ENCODE assay signal across 10 cellular contexts in the genomic region with DNA sequence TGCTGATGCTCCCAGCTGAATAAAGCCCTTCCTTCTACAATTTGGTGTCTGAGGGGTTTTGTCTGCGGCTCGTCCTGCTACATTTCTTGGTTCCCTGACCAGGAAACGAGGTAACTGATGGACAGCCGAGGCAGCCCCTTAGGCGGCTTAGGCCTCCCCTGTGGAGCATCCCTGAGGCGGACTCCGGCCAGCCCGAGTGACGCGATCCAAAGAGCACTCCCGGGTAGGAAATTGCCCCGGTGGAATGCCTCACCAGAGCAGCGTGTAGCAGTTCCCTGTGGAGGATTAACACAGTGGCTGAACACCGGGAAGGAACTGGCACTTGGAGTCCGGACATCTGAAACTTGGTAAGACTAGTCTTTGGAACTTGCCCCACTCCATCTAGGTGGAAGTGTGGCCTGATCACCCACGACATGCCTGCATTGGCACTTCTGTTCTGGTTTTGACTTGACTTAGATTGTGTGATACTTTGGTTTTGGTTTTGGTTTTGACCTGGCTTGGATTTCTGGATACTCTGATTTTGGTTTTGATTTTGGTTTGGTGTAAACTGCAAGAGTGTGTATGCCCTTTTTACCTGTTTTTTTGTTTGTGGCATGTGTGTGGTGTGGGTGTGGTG. TPM values are rescaled to one million over a fixed set of nuclear protein-coding genes. Genes with fewer than 3 reads are reported as not detected.
DNase-seq lines count a peak whose midpoint lies in the region; ATAC-seq, FAIRE-seq and TF ChIP-seq lines count a peak whose summit lies in the region.
"Not testable (repeated sequence)": the region's sequence is repeated elsewhere in the genome, so short reads cannot be mapped to it uniquely, and the experiment has no call there.
"Had no signal": no experiment of that assay in that cellular context is flagged by ENCODE, and none has a peak within 500 bp of the region (broad histone marks: within the 10 kb centered on the region; RNA-seq: fewer than 3 reads in every experiment).

A gene with protein sequence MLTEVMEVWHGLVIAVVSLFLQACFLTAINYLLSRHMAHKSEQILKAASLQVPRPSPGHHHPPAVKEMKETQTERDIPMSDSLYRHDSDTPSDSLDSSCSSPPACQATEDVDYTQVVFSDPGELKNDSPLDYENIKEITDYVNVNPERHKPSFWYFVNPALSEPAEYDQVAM (plus strand): TSS at position 255 of the 616 bp plus-strand sequence. CDS start 44,656 bp downstream, outside the sequence.

- H3K4me1 ChIP-seq in astrocyte (ENCODE audit: insufficient read depth, low read length), result not testable (repeated sequence)

- peaks cover 38% of the 10 kb centered on the region for H3K4me1 Mint-ChIP-seq in activated CD4-positive, alpha-beta memory T cell treated with anti-CD3 and anti-CD28 coated beads, Interleukin-2, amount 10 ng/mL, durations not matched to agents 7 days and 5 days
- H3K4me1 Mint-ChIP-seq in astrocyte (ENCODE audit: low read depth, unreplicated experiment), result not testable (repeated sequence)
- peaks cover 84% of the 10 kb centered on the region for H3K4me1 Mint-ChIP-seq in stimulated activated memory B cell treated with anti-CD40 and anti-IgM and Interleukin-4, amounts not matched to agents 10 μg/mL and 1 μg/mL and 100 μg/mL, for 72 hours

- not testable (repeated sequence) for TF ChIP-seq CTCF in astrocyte (IDR thresholded peaks at IDR 0.05; ENCODE audit: insufficient read depth, low read depth, low read length)

- H3K27ac ChIP-seq in astrocyte (ENCODE audit: low read depth, low read length), result not testable (repeated sequence)

- not testable (repeated sequence) for H3K9me3 ChIP-seq in astrocyte (ENCODE audit: insufficient read depth, low read depth, low read length)

- DNase-seq in CD1c-positive myeloid dendritic cell (ENCODE audit: extremely low spot score) (peak; percentile 70), RPMI7951 (ENCODE audit: low read depth) (peak; percentile 19), iris pigment epithelial cell (ENCODE audit: low read depth) (peak; percentile 38), mucosa of gallbladder (ENCODE audit: low spot score) (peak; percentile 17)
- DNase-seq in activated CD4-positive, alpha-beta memory T cell treated with anti-CD3 and anti-CD28 coated beads, Interleukin-2, amount 10 ng/mL, durations not matched to agents 7 days and 5 days, result peak; percentile 46
- not testable (repeated sequence) for DNase-seq in astrocyte (ENCODE audit: low read depth)

- not testable (repeated sequence) for FAIRE-seq in astrocyte (lab: Jason Lieb, UNC)

- peak within 1 kb of the TSS; percentile 2 for H3K4me3 Mint-ChIP-seq in activated CD4-positive, alpha-beta memory T cell treated with anti-CD3 and anti-CD28 coated beads, Interleukin-2, amount 10 ng/mL, durations not matched to agents 7 days and 5 days
- H3K4me3 Mint-ChIP-seq in astrocyte (ENCODE audit: unreplicated experiment), result not testable (repeated sequence)
- H3K4me3 Mint-ChIP-seq in stimulated activated memory B cell treated with anti-CD40 and anti-IgM and Interleukin-4, amounts not matched to agents 10 μg/mL and 1 μg/mL and 100 μg/mL, for 72 hours, result peak within 1 kb of the TSS; percentile 84

- H3K36me3 Mint-ChIP-seq in activated CD4-positive, alpha-beta memory T cell treated with anti-CD3 and anti-CD28 coated beads, Interleukin-2, amount 10 ng/mL, durations not matched to agents 7 days and 5 days (ENCODE audit: low read depth); astrocyte (ENCODE audit: low read depth, unreplicated experiment): not testable (repeated sequence)
- H3K36me3 Mint-ChIP-seq in stimulated activated memory B cell treated with anti-CD40 and anti-IgM and Interleukin-4, amounts not matched to agents 10 μg/mL and 1 μg/mL and 100 μg/mL, for 72 hours, result peaks cover 52% of the 10 kb centered on the region

- not testable (repeated sequence) for H3K4me2 ChIP-seq in astrocyte (ENCODE audit: low read length)

- H3K36me3 ChIP-seq in astrocyte (ENCODE audit: insufficient read depth, low read length), result not testable (repeated sequence)

- not testable (repeated sequence) for H3K27me3 Mint-ChIP-seq in activated CD4-positive, alpha-beta memory T cell treated with anti-CD3 and anti-CD28 coated beads, Interleukin-2, amount 10 ng/mL, durations not matched to agents 7 days and 5 days; stimulated activated memory B cell treated with anti-CD40 and anti-IgM and Interleukin-4, amounts not matched to agents 10 μg/mL and 1 μg/mL and 100 μg/mL, for 72 hours
- peaks cover 13% of the 10 kb centered on the region for H3K27me3 Mint-ChIP-seq in astrocyte (ENCODE audit: low read depth, unreplicated experiment)

- not testable (repeated sequence) for H3K9me3 Mint-ChIP-seq in activated CD4-positive, alpha-beta memory T cell treated with anti-CD3 and anti-CD28 coated beads, Interleukin-2, amount 10 ng/mL, durations not matched to agents 7 days and 5 days; astrocyte (ENCODE audit: unreplicated experiment); stimulated activated memory B cell treated with anti-CD40 and anti-IgM and Interleukin-4, amounts not matched to agents 10 μg/mL and 1 μg/mL and 100 μg/mL, for 72 hours

- not testable (repeated sequence) for H3K4me3 ChIP-seq in astrocyte (ENCODE audit: insufficient read depth, low read depth, low read length)

- not testable (repeated sequence) for ATAC-seq in stimulated activated memory B cell treated with anti-CD40 and anti-IgM and Interleukin-4, amounts not matched to agents 10 μg/mL and 1 μg/mL and 100 μg/mL, for 72 hours

- CTCF ChIA-PET in activated CD4-positive, alpha-beta memory T cell treated with anti-CD3 and anti-CD28 coated beads, Interleukin-2, amount 10 ng/mL, durations not matched to agents 7 days and 5 days (lab: Charles Lee), result not testable (repeated sequence)

- not testable (repeated sequence) for H4K20me1 ChIP-seq in astrocyte (ENCODE audit: insufficient read depth, low read length)

- POLR2A ChIA-PET in activated CD4-positive, alpha-beta memory T cell treated with anti-CD3 and anti-CD28 coated beads, Interleukin-2, amount 10 ng/mL, durations not matched to agents 7 days and 5 days (lab: Charles Lee), result not testable (repeated sequence)

- not testable (repeated sequence) for H3K9ac ChIP-seq in astrocyte (ENCODE audit: low read length)

- TF ChIP-seq POLR2A in GM19193 (IDR thresholded peaks at IDR 0.05; ENCODE audit: extremely low read depth, insufficient read depth, insufficient read length), result peak; percentile 51

- not testable (repeated sequence) for H2AFZ ChIP-seq in astrocyte (ENCODE audit: low read depth, low read length)

- H3K27ac Mint-ChIP-seq in activated CD4-positive, alpha-beta memory T cell treated with anti-CD3 and anti-CD28 coated beads, Interleukin-2, amount 10 ng/mL, durations not matched to agents 7 days and 5 days, result peak within 1 kb of the TSS; percentile 1
- H3K27ac Mint-ChIP-seq in astrocyte (ENCODE audit: unreplicated experiment), result peak within 1 kb of the TSS; percentile 42
- peak within 1 kb of the TSS; percentile 94 for H3K27ac Mint-ChIP-seq in stimulated activated memory B cell treated with anti-CD40 and anti-IgM and Interleukin-4, amounts not matched to agents 10 μg/mL and 1 μg/mL and 100 μg/mL, for 72 hours

- H3K79me2 ChIP-seq in astrocyte (ENCODE audit: insufficient read depth, low read length), result not testable (repeated sequence)

- not testable (repeated sequence) for H3K27me3 ChIP-seq in astrocyte (ENCODE audit: insufficient read depth, low read length)

RNA-seq across cellular contexts. Expression of the gene that starts here (rescaled TPM):
- not detected in 2 replicates for total RNA-seq in RPMI7951 (2014; rRNA removed; shearing (Covaris generic))
- total RNA-seq in activated CD4-positive, alpha-beta memory T cell treated with anti-CD3 and anti-CD28 coated beads, Interleukin-2, amount 10 ng/mL, durations not matched to agents 7 days and 5 days, result not detected
- total RNA-seq in astrocyte (not detected in 2 replicates), mucosa of gallbladder (11.3 TPM)
- total RNA-seq: glomerular endothelial cell, PC-9 had no signal

Comparison
In these comparisons a context has a peak if more than half of its experiments do, and no peak if none do; other contexts are left out.
1. RNA of the gene that starts here (total RNA-seq): 11.3 TPM in mucosa of gallbladder (single experiment); not detected in RPMI7951, not detected in activated CD4-positive, alpha-beta memory T cell treated with anti-CD3 and anti-CD28 coated beads, Interleukin-2, amount 10 ng/mL, durations not matched to agents 7 days and 5 days and not detected in astrocyte; every median in the first group is over 10 times any median in the second.
2. Peak in DNase-seq in RPMI7951; RNA of the gene not detected or under 1 TPM.
3. Peak in DNase-seq in activated CD4-positive, alpha-beta memory T cell treated with anti-CD3 and anti-CD28 coated beads, Interleukin-2, amount 10 ng/mL, durations not matched to agents 7 days and 5 days; RNA of the gene not detected or under 1 TPM.
4. H3K27ac Mint-ChIP-seq: peak in every context shown above with its lines; median percentile 94 in stimulated activated memory B cell treated with anti-CD40 and anti-IgM and Interleukin-4, amounts not matched to agents 10 μg/mL and 1 μg/mL and 100 μg/mL, for 72 hours; 42 in astrocyte; 1 in activated CD4-positive, alpha-beta memory T cell treated with anti-CD3 and anti-CD28 coated beads, Interleukin-2, amount 10 ng/mL, durations not matched to agents 7 days and 5 days.